Comparison of ENCODE assay signal across 9 cellular contexts in genomic region chr1:26530540-26530897, GRCh38. TPM values are rescaled to one million over a fixed set of nuclear protein-coding genes. Genes with fewer than 3 reads are reported as not detected.
DNase-seq lines count a peak whose midpoint lies in the region; ATAC-seq, FAIRE-seq and TF ChIP-seq lines count a peak whose summit lies in the region.
"Had no signal": no experiment of that assay in that cellular context is flagged by ENCODE, and none has a peak within 500 bp of the region (broad histone marks: within the 10 kb centered on the region; RNA-seq: fewer than 3 reads in every experiment).

No MANE protein-coding gene starts in this region.

- CTCF ChIA-PET in AG04449 (lab: Yijun Ruan, JAX) (interaction anchor here (1.2 to 4.1 kb wide), 7 partner anchors 8 to 68 kb away, joined by 3 to 22 read pairs (median 5); no protein-coding TSS in a partner anchor), GM12878 (lab: Yijun Ruan, JAX) (interaction anchor here (0.8 to 7.1 kb wide), 8 partner anchors 9 to 360 kb away, joined by 3 to 90 read pairs (median 3); partner anchors contain the start of gene GPN2)

- 49% methylated on average over 4 of the region's 4 CpGs for WGBS in GM12878 (ENCODE audit: insufficient coverage, insufficient replicate concordance, low lambda C conversion rate, missing lambda C conversion rate)

- RAD21 ChIA-PET in GM12878 (lab: Charles Lee; ENCODE audit: unreplicated experiment), result interaction anchor here (2.2 to 5.6 kb wide), 2 partner anchors 10 to 30 kb away, joined by 15 to 43 read pairs; no protein-coding TSS in a partner anchor

- ATAC-seq in HG02870 (IDR thresholded peaks at IDR 0.05; ENCODE audit: unreplicated experiment) (peak; percentile 12), GM12878 (peak; percentile 42), GM19324 (IDR thresholded peaks at IDR 0.05; ENCODE audit: low FRiP score, unreplicated experiment) (no peak)

- intact Hi-C loops in GM12878 (cut with micrococcal nuclease; ENCODE audit: unreplicated experiment), result no loop called here

- in situ Hi-C loops in GM12878 (cut with MboI), result no loop called here

- peak overlapping the region; percentile 82 for H3K4me2 ChIP-seq in GM12878 (ENCODE audit: control insufficient read depth, insufficient read depth)

- peak overlapping the region; percentile 57 for H3K27ac ChIP-seq in GM12878 (ENCODE audit: control insufficient read depth, insufficient read depth)

- no peak for TF ChIP-seq EP300 in GM12878 (IDR thresholded peaks at IDR 0.05; ENCODE audit: borderline replicate concordance in 1 of 2, control insufficient read depth in 1 of 2, low read depth in 2 of 2, low read length in 2 of 2)

- no peaks in the 10 kb centered on the region for H3K36me3 ChIP-seq in GM12878 (ENCODE audit: control insufficient read depth in 2 of 2, insufficient read depth in 2 of 2, low read length in 1 of 2)

- POLR2A ChIA-PET in AG04449 (lab: Yijun Ruan, JAX), result no interaction called here
- POLR2A ChIA-PET in GM12878 (lab: Charles Lee), result interaction anchor here (1.7 to 3.0 kb wide), 4 partner anchors 8 to 30 kb away, joined by 5 to 22 read pairs (median 14); no protein-coding TSS in a partner anchor

- SMC1A ChIA-PET in GM12878 (lab: Charles Lee; ENCODE audit: uncharacterized antibody, unreplicated experiment), result interaction anchor here (0.7 to 4.4 kb wide), 9 partner anchors 8 to 172 kb away, joined by 3 to 16 read pairs (median 5); no protein-coding TSS in a partner anchor

- TF ChIP-seq RAD21 in GM12878 (IDR thresholded peaks at IDR 0.05; ENCODE audit: insufficient read depth, low read depth, low read length), result no peak

- peak overlapping the region; percentile 80 for H2AFZ ChIP-seq in GM12878 (ENCODE audit: control insufficient read depth, low read depth, low read length)

- no peaks in the 10 kb centered on the region for H4K20me1 ChIP-seq in GM12878 (ENCODE audit: control insufficient read depth, insufficient read depth)

- peak overlapping the region; percentile 81 for H3K9ac ChIP-seq in GM12878 (ENCODE audit: control insufficient read depth, insufficient read depth, low read length)

- peaks cover 22% of the 10 kb centered on the region for H3K79me2 ChIP-seq in GM12878 (ENCODE audit: control insufficient read depth, insufficient read depth, low read length)

- peaks cover 22% of the 10 kb centered on the region for H3K4me1 ChIP-seq in GM12878 (ENCODE audit: control insufficient read depth, insufficient read depth, low read length)
- peaks cover 40% of the 10 kb centered on the region for H3K4me1 ChIP-seq in mononuclear cell (ENCODE audit: insufficient read depth, low read length)

- DNase-seq in AG04449 (ENCODE audit: low read depth, low spot score), result no peak
- DNase-seq in GM12878 (ENCODE audit: low read depth, low spot score), result no peak
- DNase-seq in GOT3 (lab: John Stamatoyannopoulos, UW), result no peak
- no peak for DNase-seq in dedifferentiated amniotic fluid mesenchymal stem cell (ENCODE audit: extremely low spot score)
- no peak for DNase-seq in NCI-H1694 (lab: John Stamatoyannopoulos, UW)

- H3K4me3 ChIP-seq in AG04449 (ENCODE audit: low read depth, low read length) (peak overlapping the region; percentile 61), GM12878 (peak overlapping the region; percentile 83), mononuclear cell (ENCODE audit: low read length) (peak overlapping the region; percentile 63)

- FAIRE-seq in GM12878 (lab: Jason Lieb, UNC), result peak; percentile 31
- FAIRE-seq: colon had no signal

- no peak for TF ChIP-seq POLR2A in GM12878 (IDR thresholded peaks at IDR 0.05; ENCODE audit: low read depth, low read length)

- no TSS peak for BruUV-seq in GM12878 (replicated peaks; lab: Mats Ljungman, UMichigan)

- H3K27me3 ChIP-seq in GM12878 (replicated peaks in 1 of 2; ENCODE audit: control insufficient read depth in 2 of 2, insufficient read depth in 2 of 2, low read length in 1 of 2), result no peaks in the 10 kb centered on the region
- H3K27me3 ChIP-seq in mononuclear cell (ENCODE audit: insufficient read depth, low read length), result no peaks in the 10 kb centered on the region

- no peak for TF ChIP-seq CTCF in AG04449 (IDR thresholded peaks at IDR 0.05; ENCODE audit: insufficient read depth, low read length, missing control alignments)
- TF ChIP-seq CTCF in GM12878 (IDR thresholded peaks at IDR 0.05 in 2 of 3, conservative IDR thresholded peaks at IDR 0.05 in 1 of 3; ENCODE audit: control insufficient read depth in 2 of 3, extremely low read depth in 1 of 3, insufficient read depth in 1 of 3, low read depth in 3 of 3, low read length in 3 of 3), result no peak

- H3K9me3 ChIP-seq in GM12878 (replicated peaks; ENCODE audit: control insufficient read depth, insufficient read depth, low read length), result no peaks in the 10 kb centered on the region
- H3K9me3 ChIP-seq in mononuclear cell (ENCODE audit: low read depth, low read length), result no peaks in the 10 kb centered on the region

TF ChIP-seq in GM12878, 131 proteins besides CTCF, POLR2A, EP300 and RAD21 (continues in another document):
- TF ChIP-seq E2F4 (IDR thresholded peaks at IDR 0.05; ENCODE audit: low read depth, low read length), result no peak

RNA-seq across cellular contexts. Expression of gene RPS6KA1, which starts 1.0 kb away (rescaled TPM):
- total RNA-seq in GM12878 (2013; cell fraction: nucleolus; rRNA removed), result 130 and 155 TPM in 2 replicates
- total RNA-seq in GM12878 (2014; rRNA removed) (118 and 136 TPM in 2 replicates), GM12878 (2014; rRNA removed; fragmentation: Illumina TruSeq; extraction: Trizol) (75.2 and 83.4 TPM in 2 replicates), GM12878 (2021) (115 and 116 TPM in 2 replicates), mononuclear cell (49.2 TPM)
- polyA plus RNA-seq in GM12878 (2011; ENCODE audit: low read depth), result 41.7 TPM
- polyA plus RNA-seq in GM12878 (2011; rRNA removed) (53.7 and 92.1 TPM in 2 replicates), GM12878 (2014; fragmentation: Illumina TruSeq; extraction: Trizol) (72.1 and 74.9 TPM in 2 replicates), GM12878 (2014; fragmentation: Nextera tagmentation; extraction: Ambion mirVana) (1 to 10 TPM; 5.0 to 9.9 TPM), GM12878 (2014; rRNA removed) (89.3 and 90.9 TPM in 2 replicates), GM12878 (2016; fragmentation: Nextera tagmentation; extraction: Ambion mirVana) (100 to 1,000 TPM in 1 of 2 experiments, 10 to 100 TPM in 1; 99.4 to 106 TPM)
- polyA plus RNA-seq in GM12878 (2011; cell fraction: cytosol; rRNA removed), result 108 and 121 TPM in 2 replicates
- polyA plus RNA-seq in GM12878 (2011; cell fraction: nucleus; rRNA removed), result 133 and 140 TPM in 2 replicates
- 80.5 and 83.0 TPM in 2 replicates for polyA plus RNA-seq in GM12878 (2012)
- polyA minus RNA-seq in GM12878 (2011; rRNA and poly(A)+ RNA removed), result 110 and 170 TPM in 2 replicates
- 54.0 and 77.9 TPM in 2 replicates for polyA minus RNA-seq in GM12878 (2011; cell fraction: cytosol; rRNA and poly(A)+ RNA removed)
- 84.0 and 132 TPM in 2 replicates for polyA minus RNA-seq in GM12878 (2011; cell fraction: nucleus; rRNA and poly(A)+ RNA removed)

RNA-seq across cellular contexts. Expression of gene HMGN2, which starts 58.3 kb away (rescaled TPM):
- 114 and 121 TPM in 2 replicates for total RNA-seq in GM12878 (2013; cell fraction: nucleolus; rRNA removed)
- total RNA-seq in GM12878 (2014; rRNA removed), result 678 and 698 TPM in 2 replicates
- 496 and 526 TPM in 2 replicates for total RNA-seq in GM12878 (2014; rRNA removed; fragmentation: Illumina TruSeq; extraction: Trizol)
- 687 and 709 TPM in 2 replicates for total RNA-seq in GM12878 (2021)
- 588 TPM for polyA plus RNA-seq in GM12878 (2011; ENCODE audit: low read depth)
- 249 and 328 TPM in 2 replicates for polyA plus RNA-seq in GM12878 (2011; rRNA removed)
- polyA plus RNA-seq in GM12878 (2011; cell fraction: cytosol; rRNA removed), result 223 and 268 TPM in 2 replicates
- polyA plus RNA-seq in GM12878 (2011; cell fraction: nucleus; rRNA removed), result 496 and 498 TPM in 2 replicates
- 635 and 642 TPM in 2 replicates for polyA plus RNA-seq in GM12878 (2012)
- 937 and 999 TPM in 2 replicates for polyA plus RNA-seq in GM12878 (2014; fragmentation: Illumina TruSeq; extraction: Trizol)
- 100 to 1,000 TPM; 615 to 830 TPM for polyA plus RNA-seq in GM12878 (2014; fragmentation: Nextera tagmentation; extraction: Ambion mirVana)
- 348 and 380 TPM in 2 replicates for polyA plus RNA-seq in GM12878 (2014; rRNA removed)
- polyA plus RNA-seq in GM12878 (2016; fragmentation: Nextera tagmentation; extraction: Ambion mirVana), result 1,000 to 10,000 TPM; 2,526 to 2,682 TPM
- polyA minus RNA-seq in GM12878 (2011; rRNA and poly(A)+ RNA removed), result 101 and 112 TPM in 2 replicates
- polyA minus RNA-seq in GM12878 (2011; cell fraction: cytosol; rRNA and poly(A)+ RNA removed), result 81.3 and 86.7 TPM in 2 replicates
- 80.0 and 98.9 TPM in 2 replicates for polyA minus RNA-seq in GM12878 (2011; cell fraction: nucleus; rRNA and poly(A)+ RNA removed)
- total RNA-seq in mononuclear cell, result 249 TPM
